Comparison of ENCODE assay signal across 21 cellular contexts in the genomic region with DNA sequence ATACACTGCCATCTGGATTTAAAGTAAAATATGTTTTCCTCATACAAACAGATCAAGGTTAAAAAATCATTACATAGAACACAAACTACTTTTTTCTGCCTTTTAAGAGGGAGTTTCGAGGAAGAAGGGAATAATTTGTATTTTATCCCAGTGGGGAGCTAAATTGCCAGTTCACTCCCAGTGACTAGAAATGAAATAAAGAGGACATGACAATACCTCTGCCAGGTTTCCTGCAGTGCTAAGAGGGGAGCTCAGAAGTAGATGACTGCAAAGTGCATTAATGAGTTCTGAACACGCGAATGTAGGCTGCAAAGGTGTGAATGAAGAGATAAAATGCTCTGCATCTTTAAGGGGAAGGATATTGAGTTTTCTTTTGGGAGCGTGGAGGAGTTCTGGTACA.
"Had no signal": no experiment of that assay in that cellular context is flagged by ENCODE, and none has a peak within 500 bp of the region (broad histone marks: within the 10 kb centered on the region; RNA-seq: fewer than 3 reads in every experiment).

No MANE protein-coding gene starts in this region.

- H3K27me3 ChIP-seq: esophagus squamous epithelium, right atrium auricular region, stomach, thyroid gland had no signal

- H3K4me1 ChIP-seq: esophagus squamous epithelium, left ventricle myocardium inferior, lower lobe of right lung, prostate gland, right atrium auricular region, stomach, thyroid gland had no signal

- H3K9me3 ChIP-seq: esophagus squamous epithelium, heart right ventricle, left ventricle myocardium inferior, lower lobe of right lung, prostate gland, right atrium auricular region, stomach, thyroid gland had no signal

- ATAC-seq: effector memory CD8-positive, alpha-beta T cell; heart right ventricle; left colon; lower lobe of right lung; natural killer cell; sciatic nerve; stimulated activated effector memory CD8-positive, alpha-beta T cell treated with anti-CD3 and anti-CD28 coated beads, Interleukin-12 subunit alpha, Interleukin-12 subunit beta, amount 100 ng/mL, for 72 hours had no signal

- DNase-seq: cortex of kidney; effector memory CD8-positive, alpha-beta T cell; erythroblast; esophagus squamous epithelium; glutamatergic neuron; heart right ventricle; hippocampal formation; kidney glomerular epithelial cell; left colon; left ventricle myocardium inferior; lower lobe of right lung; natural killer cell; stimulated activated CD4-positive, alpha-beta T cell treated with anti-CD3 and anti-CD28 coated beads, Interleukin-2, amount 100 ng/mL, for 24 hours; stimulated activated CD4-positive, alpha-beta T cell treated with anti-CD3 and anti-CD28 coated beads, Interleukin-4, amount 100 ng/mL, for 24 hours; stimulated activated naive CD4-positive, alpha-beta T cell treated with Interleukin-2 at 50 U/mL for 16 hours; stomach; thyroid gland had no signal

- H3K36me3 ChIP-seq: esophagus squamous epithelium, left ventricle myocardium inferior, lower lobe of right lung, prostate gland, right atrium auricular region, stomach, thyroid gland had no signal

- H3K27ac ChIP-seq: esophagus squamous epithelium, heart right ventricle, left ventricle myocardium inferior, lower lobe of right lung, prostate gland, right atrium auricular region, stomach, thyroid gland had no signal

- H3K4me3 ChIP-seq: esophagus squamous epithelium, heart right ventricle, left ventricle myocardium inferior, lower lobe of right lung, prostate gland, right atrium auricular region, stomach, thyroid gland had no signal
